ENCODE assay signal across 1 cellular context in the genomic region with DNA sequence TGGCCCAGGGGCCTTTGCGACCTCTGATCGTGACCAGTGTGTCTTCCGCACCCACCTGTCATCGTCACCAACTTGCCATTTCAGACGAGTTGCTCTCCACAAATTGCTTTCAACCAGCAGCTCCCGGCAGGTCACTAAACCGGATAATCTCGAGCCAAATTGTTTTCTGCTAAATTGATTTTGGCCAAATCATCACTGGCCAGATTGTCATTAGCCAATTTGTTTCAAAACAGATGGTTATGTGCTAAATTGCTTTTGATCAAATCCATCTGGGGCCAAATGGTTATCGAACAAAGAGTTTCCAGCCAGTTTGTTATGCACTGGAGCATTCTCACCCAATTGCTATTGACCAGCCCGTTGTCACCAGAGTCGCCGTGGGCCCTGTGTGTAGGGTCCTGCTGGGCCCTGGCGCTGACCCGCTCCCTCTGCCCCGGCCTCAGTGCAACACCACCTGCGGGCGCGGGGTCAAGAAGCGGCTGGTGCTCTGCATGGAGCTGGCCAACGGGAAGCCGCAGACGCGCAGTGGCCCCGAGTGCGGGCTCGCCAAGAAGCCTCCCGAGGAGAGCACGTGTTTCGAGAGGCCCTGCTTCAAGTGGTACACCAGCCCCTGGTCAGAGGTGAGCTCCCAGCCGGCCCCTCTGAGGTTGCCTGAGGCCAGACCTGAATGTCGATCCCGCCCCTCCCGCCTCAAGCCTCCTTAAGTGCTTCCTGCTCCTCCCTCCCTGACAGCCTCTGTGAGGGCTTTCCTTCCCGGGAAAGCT.
TF ChIP-seq lines count a peak whose summit lies in the region.

No MANE protein-coding gene starts in this region.

TF ChIP-seq in K562, 482 proteins besides CTCF, POLR2A, EP300 and RAD21:
- TF ChIP-seq, protein P1, sequence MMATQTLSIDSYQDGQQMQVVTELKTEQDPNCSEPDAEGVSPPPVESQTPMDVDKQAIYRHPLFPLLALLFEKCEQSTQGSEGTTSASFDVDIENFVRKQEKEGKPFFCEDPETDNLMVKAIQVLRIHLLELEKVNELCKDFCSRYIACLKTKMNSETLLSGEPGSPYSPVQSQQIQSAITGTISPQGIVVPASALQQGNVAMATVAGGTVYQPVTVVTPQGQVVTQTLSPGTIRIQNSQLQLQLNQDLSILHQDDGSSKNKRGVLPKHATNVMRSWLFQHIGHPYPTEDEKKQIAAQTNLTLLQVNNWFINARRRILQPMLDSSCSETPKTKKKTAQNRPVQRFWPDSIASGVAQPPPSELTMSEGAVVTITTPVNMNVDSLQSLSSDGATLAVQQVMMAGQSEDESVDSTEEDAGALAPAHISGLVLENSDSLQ (IDR thresholded peaks at IDR 0.05): no peak
- TF ChIP-seq STAG1 (CRISPR knock-in tag; IDR thresholded peaks at IDR 0.05; ENCODE audit: borderline replicate concordance): no peak
- TF ChIP-seq, protein P2, sequence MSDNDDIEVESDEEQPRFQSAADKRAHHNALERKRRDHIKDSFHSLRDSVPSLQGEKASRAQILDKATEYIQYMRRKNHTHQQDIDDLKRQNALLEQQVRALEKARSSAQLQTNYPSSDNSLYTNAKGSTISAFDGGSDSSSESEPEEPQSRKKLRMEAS (CRISPR knock-in tag; IDR thresholded peaks at IDR 0.05): 0 out of 2 replicates have a peak, but pooled peaks have one; percentile 14
- TF ChIP-seq, protein P3, sequence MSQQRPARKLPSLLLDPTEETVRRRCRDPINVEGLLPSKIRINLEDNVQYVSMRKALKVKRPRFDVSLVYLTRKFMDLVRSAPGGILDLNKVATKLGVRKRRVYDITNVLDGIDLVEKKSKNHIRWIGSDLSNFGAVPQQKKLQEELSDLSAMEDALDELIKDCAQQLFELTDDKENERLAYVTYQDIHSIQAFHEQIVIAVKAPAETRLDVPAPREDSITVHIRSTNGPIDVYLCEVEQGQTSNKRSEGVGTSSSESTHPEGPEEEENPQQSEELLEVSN (IDR thresholded peaks at IDR 0.05; ENCODE audit: borderline replicate concordance in 1 of 2, extremely low read depth in 1 of 2, insufficient read depth in 1 of 2, insufficient read length in 1 of 2, low read depth in 1 of 2, low read length in 1 of 2, poor library complexity in 1 of 2, severe bottlenecking in 1 of 2): peak in 1 of 2 experiments; percentile 11
